Comparison of ENCODE assay signal across 1 cellular context in the genomic region with DNA sequence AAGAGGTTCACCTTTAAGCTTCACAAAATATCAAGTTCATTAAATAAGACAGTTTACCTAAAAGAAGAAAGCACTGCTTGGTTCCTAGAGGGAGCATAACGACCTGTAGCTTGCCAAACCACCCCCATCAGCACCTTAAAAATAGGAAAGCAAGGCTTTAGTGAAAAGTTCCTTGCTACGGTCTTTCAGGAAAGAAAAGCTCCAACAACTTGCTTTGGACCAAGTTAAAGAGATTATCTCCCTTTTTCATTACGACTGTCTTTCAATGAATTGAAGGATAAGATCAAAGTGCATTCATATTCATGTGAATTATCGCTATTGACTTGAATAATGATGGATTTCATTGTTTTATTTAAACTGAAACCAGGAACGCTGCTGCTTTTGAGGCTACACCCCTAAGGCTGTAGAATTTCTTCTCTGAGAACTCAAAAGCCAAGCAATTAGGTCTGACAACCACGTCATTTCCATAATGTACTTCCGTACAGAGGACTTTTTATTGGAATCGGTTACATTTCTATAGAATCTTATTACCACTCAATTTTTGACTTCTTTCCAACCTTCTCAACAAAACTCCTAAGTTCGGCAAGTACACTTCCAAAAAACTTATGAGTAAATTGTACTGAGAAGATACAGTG.
TF ChIP-seq lines count a peak whose summit lies in the region.

No MANE protein-coding gene starts in this region.

TF ChIP-seq in HepG2, 621 proteins besides CTCF, POLR2A, EP300 and RAD21:
- TF ChIP-seq CBX2 (IDR thresholded peaks at IDR 0.05; ENCODE audit: low read depth, low read length), result peak; percentile 62; the same call in 1 of the 2 replicates
- TF ChIP-seq CBX2 (CRISPR knock-in tag; IDR thresholded peaks at IDR 0.05; ENCODE audit: low read depth), result no peak
- TF ChIP-seq, protein P1, sequence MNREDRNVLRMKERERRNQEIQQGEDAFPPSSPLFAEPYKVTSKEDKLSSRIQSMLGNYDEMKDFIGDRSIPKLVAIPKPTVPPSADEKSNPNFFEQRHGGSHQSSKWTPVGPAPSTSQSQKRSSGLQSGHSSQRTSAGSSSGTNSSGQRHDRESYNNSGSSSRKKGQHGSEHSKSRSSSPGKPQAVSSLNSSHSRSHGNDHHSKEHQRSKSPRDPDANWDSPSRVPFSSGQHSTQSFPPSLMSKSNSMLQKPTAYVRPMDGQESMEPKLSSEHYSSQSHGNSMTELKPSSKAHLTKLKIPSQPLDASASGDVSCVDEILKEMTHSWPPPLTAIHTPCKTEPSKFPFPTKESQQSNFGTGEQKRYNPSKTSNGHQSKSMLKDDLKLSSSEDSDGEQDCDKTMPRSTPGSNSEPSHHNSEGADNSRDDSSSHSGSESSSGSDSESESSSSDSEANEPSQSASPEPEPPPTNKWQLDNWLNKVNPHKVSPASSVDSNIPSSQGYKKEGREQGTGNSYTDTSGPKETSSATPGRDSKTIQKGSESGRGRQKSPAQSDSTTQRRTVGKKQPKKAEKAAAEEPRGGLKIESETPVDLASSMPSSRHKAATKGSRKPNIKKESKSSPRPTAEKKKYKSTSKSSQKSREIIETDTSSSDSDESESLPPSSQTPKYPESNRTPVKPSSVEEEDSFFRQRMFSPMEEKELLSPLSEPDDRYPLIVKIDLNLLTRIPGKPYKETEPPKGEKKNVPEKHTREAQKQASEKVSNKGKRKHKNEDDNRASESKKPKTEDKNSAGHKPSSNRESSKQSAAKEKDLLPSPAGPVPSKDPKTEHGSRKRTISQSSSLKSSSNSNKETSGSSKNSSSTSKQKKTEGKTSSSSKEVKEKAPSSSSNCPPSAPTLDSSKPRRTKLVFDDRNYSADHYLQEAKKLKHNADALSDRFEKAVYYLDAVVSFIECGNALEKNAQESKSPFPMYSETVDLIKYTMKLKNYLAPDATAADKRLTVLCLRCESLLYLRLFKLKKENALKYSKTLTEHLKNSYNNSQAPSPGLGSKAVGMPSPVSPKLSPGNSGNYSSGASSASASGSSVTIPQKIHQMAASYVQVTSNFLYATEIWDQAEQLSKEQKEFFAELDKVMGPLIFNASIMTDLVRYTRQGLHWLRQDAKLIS (CRISPR knock-in tag; IDR thresholded peaks at IDR 0.05), result no peak
